ENCODE assay signal across 12 cellular contexts in genomic region chr2:86254576-86255538, GRCh38. TPM values are rescaled to one million over a fixed set of nuclear protein-coding genes. Genes with fewer than 3 reads are reported as not detected.
DNase-seq lines count a peak whose midpoint lies in the region; ATAC-seq, FAIRE-seq and TF ChIP-seq lines count a peak whose summit lies in the region.
"Had no signal": no experiment of that assay in that cellular context is flagged by ENCODE, and none has a peak within 500 bp of the region (broad histone marks: within the 10 kb centered on the region; RNA-seq: fewer than 3 reads in every experiment).

No MANE protein-coding gene starts in this region.

- H3K27ac Mint-ChIP-seq in Caco-2 (ENCODE audit: unreplicated experiment): no peak overlapping the region
- no peak overlapping the region for H3K27ac Mint-ChIP-seq in nephron progenitor cell
- H3K27ac Mint-ChIP-seq: activated T-cell treated with anti-CD3 and anti-CD28 coated beads, Interleukin-2, amount 50 U/mL, for 24 hours had no signal

- 46 to 50% methylated on average over 8 of the region's 8 CpGs for WGBS in pancreas, 2 donors

- H3K4me1 ChIP-seq in foreskin keratinocyte (peaks cover 9% of the 10 kb centered on the region), pancreas (peaks cover 0 to 4% (median 0%) of the 10 kb centered on the region in 3 donors), Caco-2 (no peaks in the 10 kb centered on the region)

- ATAC-seq in foreskin keratinocyte (peak; percentile 51), pancreas (peak; percentile 83 to 92 (median 90)), GM19452 (IDR thresholded peaks at IDR 0.05; ENCODE audit: unreplicated experiment) (no peak), HG03565 (IDR thresholded peaks at IDR 0.05; ENCODE audit: unreplicated experiment) (no peak)

- DNase-seq in DMS79 (lab: John Stamatoyannopoulos, UW) (peak; percentile 17), NCI-H69 (lab: John Stamatoyannopoulos, UW) (peak; percentile 20), foreskin keratinocyte (peak in 1 of 2 donors; percentile 47), pancreas (peak in 4 of 6 donors; percentile 19 to 49 (median 34)), Caco-2 (no peak), nephron progenitor cell (no peak)
- DNase-seq: activated T-cell treated with anti-CD3 and anti-CD28 coated beads, Interleukin-2, amount 50 U/mL, for 24 hours; MM.1S; T1000 had no signal

- no peaks in the 10 kb centered on the region for H3K9me3 ChIP-seq in pancreas
- no peaks in the 10 kb centered on the region for H3K9me3 ChIP-seq in Caco-2

- H3K4me3 Mint-ChIP-seq in Caco-2 (ENCODE audit: unreplicated experiment) (no peak overlapping the region), nephron progenitor cell (no peak overlapping the region)
- H3K4me3 Mint-ChIP-seq: activated T-cell treated with anti-CD3 and anti-CD28 coated beads, Interleukin-2, amount 50 U/mL, for 24 hours had no signal

- peaks cover 5% of the 10 kb centered on the region for H3K36me3 Mint-ChIP-seq in Caco-2 (ENCODE audit: insufficient read depth, unreplicated experiment)
- H3K36me3 Mint-ChIP-seq in nephron progenitor cell (ENCODE audit: low read depth): no peaks in the 10 kb centered on the region

- no peak for FAIRE-seq in pancreas (lab: Jason Lieb, UNC)
- FAIRE-seq: astrocyte had no signal

- H3K27me3 ChIP-seq in foreskin keratinocyte: no peaks in the 10 kb centered on the region
- no peaks in the 10 kb centered on the region for H3K27me3 ChIP-seq in pancreas
- H3K27me3 ChIP-seq in Caco-2 (replicated peaks; ENCODE audit: control insufficient read depth, insufficient read depth, low read length): no peaks in the 10 kb centered on the region

- H3K27ac ChIP-seq in foreskin keratinocyte (no peak overlapping the region), pancreas (peak overlapping the region; percentile 21 to 57 (median 32))

- no peak overlapping the region for H3K4me3 ChIP-seq in pancreas
- no peak overlapping the region for H3K4me3 ChIP-seq in Caco-2 (ENCODE audit: low read depth, low read length)

- CTCF ChIA-PET in Caco-2 (lab: Charles Lee): no interaction called here

- BruUV-seq in Caco-2 (replicated peaks; lab: Mats Ljungman, UMichigan): no TSS peak

- H3K27me3 Mint-ChIP-seq in Caco-2 (ENCODE audit: insufficient read depth, unreplicated experiment) (no peaks in the 10 kb centered on the region), nephron progenitor cell (ENCODE audit: low read depth, poor library complexity) (peaks cover 17% of the 10 kb centered on the region)

- no peaks in the 10 kb centered on the region for H3K4me1 Mint-ChIP-seq in Caco-2 (ENCODE audit: low read depth, unreplicated experiment)
- H3K4me1 Mint-ChIP-seq in nephron progenitor cell: no peaks in the 10 kb centered on the region

- H3K36me3 ChIP-seq in pancreas: no peaks in the 10 kb centered on the region
- no peaks in the 10 kb centered on the region for H3K36me3 ChIP-seq in Caco-2 (ENCODE audit: control insufficient read depth, insufficient read depth, low read length)

- intact Hi-C loops in pancreas (cut with DNase I): no loop called here
- intact Hi-C loops in Caco-2 (cut with micrococcal nuclease; ENCODE audit: unreplicated experiment): no loop called here

- H3K9me3 Mint-ChIP-seq in Caco-2 (ENCODE audit: unreplicated experiment): no peaks in the 10 kb centered on the region
- H3K9me3 Mint-ChIP-seq in nephron progenitor cell: no peaks in the 10 kb centered on the region
- H3K9me3 Mint-ChIP-seq: activated T-cell treated with anti-CD3 and anti-CD28 coated beads, Interleukin-2, amount 50 U/mL, for 24 hours had no signal

- TF ChIP-seq CTCF in foreskin keratinocyte (conservative IDR thresholded peaks at IDR 0.05): no peak
- no peak for TF ChIP-seq CTCF in pancreas (IDR thresholded peaks at IDR 0.05)
- TF ChIP-seq CTCF in Caco-2 (IDR thresholded peaks at IDR 0.05; ENCODE audit: insufficient read depth in 1 of 2, low read depth in 1 of 2, low read length in 1 of 2, severe bottlenecking in 1 of 2, unreplicated experiment in 1 of 2): no peak
- no peak for TF ChIP-seq CTCF in nephron progenitor cell (IDR thresholded peaks at IDR 0.05)

- POLR2A ChIA-PET in Caco-2 (lab: Charles Lee): no interaction called here

RNA-seq across cellular contexts. Expression of gene MRPL35, which starts 55.6 kb away (rescaled TPM):
- 51.6 and 54.3 TPM in 2 replicates for total RNA-seq in foreskin keratinocyte
- 41.1 and 47.9 TPM in 2 replicates for polyA plus RNA-seq in foreskin keratinocyte
- total RNA-seq in pancreas: 10 to 100 TPM in 4 of 6 donors, 1 to 10 TPM in 2; 6.1 to 17.5 (median 13.9) TPM
- polyA plus RNA-seq in pancreas: 10 to 100 TPM in 1 of 2 donors, 1 to 10 TPM in 1; 9.1 to 12.0 TPM
- 25.3 and 25.9 TPM in 2 replicates for total RNA-seq in Caco-2 (2022)

RNA-seq across cellular contexts. Expression of gene IMMT, which starts 59.6 kb away (rescaled TPM):
- total RNA-seq in foreskin keratinocyte: 95.6 and 105 TPM in 2 replicates
- 70.3 and 79.4 TPM in 2 replicates for polyA plus RNA-seq in foreskin keratinocyte
- 10 to 100 TPM; 28.7 to 44.5 (median 38.2) TPM for total RNA-seq in pancreas
- 10 to 100 TPM; 18.1 to 39.3 TPM for polyA plus RNA-seq in pancreas
- 125 and 129 TPM in 2 replicates for total RNA-seq in Caco-2 (2022)

Comparison
In these comparisons a context has a peak if more than half of its experiments do, and no peak if none do; other contexts are left out.
1. DNase-seq: peak in DMS79 (single experiment), NCI-H69 (single experiment) and pancreas (4 of 6); none in Caco-2 (0 of 2) and nephron progenitor cell (single experiment).
2. ATAC-seq: peak in foreskin keratinocyte (single experiment) and pancreas (4 of 4); none in GM19452 (single experiment) and HG03565 (single experiment).